8 cellular contexts compared by ENCODE assay signal in the genomic region with DNA sequence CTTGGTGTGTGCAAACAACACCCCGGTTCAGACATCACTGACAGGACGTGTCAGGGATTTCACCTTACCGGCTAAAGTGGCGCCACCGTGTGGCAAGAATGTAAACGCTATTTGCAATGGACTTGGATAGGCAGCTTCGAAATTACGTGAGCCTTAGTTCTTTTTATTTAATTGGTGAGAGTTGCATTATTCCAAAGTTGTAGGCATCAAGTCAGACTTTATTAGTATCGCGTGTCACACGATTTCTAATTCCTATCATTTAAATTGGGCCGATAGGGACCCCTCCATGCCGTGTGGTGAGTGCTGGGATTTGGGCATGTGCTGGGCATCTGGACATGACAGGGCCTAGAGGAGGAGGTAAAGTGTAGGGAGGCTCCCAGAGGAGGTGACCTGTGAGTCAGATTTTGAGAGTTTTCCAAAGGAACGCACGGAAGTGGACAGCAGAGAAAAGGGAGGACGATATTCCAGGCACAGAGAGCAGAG. TPM values are rescaled to one million over a fixed set of nuclear protein-coding genes. Genes with fewer than 3 reads are reported as not detected.
A peak's percentile ranks its signal among the peaks of the same experiment; 100 is the strongest.
DNase-seq lines count a peak whose midpoint lies in the region; ATAC-seq and TF ChIP-seq lines count a peak whose summit lies in the region.

No MANE protein-coding gene starts in this region.

- H3K27ac Mint-ChIP-seq in activated T-cell treated with anti-CD3 and anti-CD28 coated beads, Interleukin-2, amount 50 U/mL, for 72 hours = no peak overlapping the region
- no peak overlapping the region for H3K27ac Mint-ChIP-seq in neural progenitor cell

- TF ChIP-seq CTCF in Peyer's patch (IDR thresholded peaks at IDR 0.05) = peak; percentile 76 to 92 (median 88)
- TF ChIP-seq CTCF in fibroblast of the aortic adventitia (IDR thresholded peaks at IDR 0.05; ENCODE audit: insufficient read depth, low read length) = peak; percentile 75
- TF ChIP-seq CTCF in neural progenitor cell (IDR thresholded peaks at IDR 0.05) = peak; percentile 98

- peak; percentile 19 for DNase-seq in DMS 273 treated with DMSO at 0.1 percent for 48 hours (lab: John Stamatoyannopoulos, UW)
- peak in 66 of 76 experiments; percentile 4 to 79 (median 54) for DNase-seq in HUDEP-2 (lab: John Stamatoyannopoulos, UW; ENCODE audit: unreplicated experiment in 76 of 76)
- DNase-seq in Peyer's patch = peak; percentile 81 to 95 (median 87)
- peak; percentile 84 to 88 for DNase-seq in activated T-cell treated with anti-CD3 and anti-CD28 coated beads, Interleukin-2, amount 50 U/mL, for 72 hours
- DNase-seq in fibroblast of the aortic adventitia (ENCODE audit: low read depth) = peak; percentile 90
- DNase-seq in neural progenitor cell (ENCODE audit: low spot score) = peak; percentile 90
- peak; percentile 48 for DNase-seq in stromal cell of bone marrow (ENCODE audit: low read depth)

- H3K36me3 ChIP-seq in Peyer's patch (no peaks in the 10 kb centered on the region), neural progenitor cell (no peaks in the 10 kb centered on the region)

- no peaks in the 10 kb centered on the region for H3K9me3 Mint-ChIP-seq in activated T-cell treated with anti-CD3 and anti-CD28 coated beads, Interleukin-2, amount 50 U/mL, for 72 hours
- H3K9me3 Mint-ChIP-seq in neural progenitor cell = no peaks in the 10 kb centered on the region

- H3K27me3 ChIP-seq in Peyer's patch (no peaks in the 10 kb centered on the region), neural progenitor cell (no peaks in the 10 kb centered on the region)

- no peaks in the 10 kb centered on the region for H3F3A ChIP-seq in neural progenitor cell (ENCODE audit: low read depth)

- H3K27ac ChIP-seq in Peyer's patch (peak overlapping the region in 3 of 4 donors; percentile 61 to 85 (median 74)), neural progenitor cell (no peak overlapping the region)

- peak; percentile 80 to 81 for ATAC-seq in activated T-cell treated with anti-CD3 and anti-CD28 coated beads, Interleukin-2, amount 50 U/mL, for 72 hours (replicated peaks in 1 of 2)
- ATAC-seq in HG03039 (IDR thresholded peaks at IDR 0.05; ENCODE audit: unreplicated experiment) = no peak

- no peaks in the 10 kb centered on the region for H3K4me1 Mint-ChIP-seq in activated T-cell treated with anti-CD3 and anti-CD28 coated beads, Interleukin-2, amount 50 U/mL, for 72 hours (ENCODE audit: low read depth)
- peaks cover 3% of the 10 kb centered on the region for H3K4me1 Mint-ChIP-seq in neural progenitor cell

- H3K4me3 ChIP-seq in Peyer's patch = no peak overlapping the region
- H3K4me3 ChIP-seq in fibroblast of the aortic adventitia (ENCODE audit: low read depth, low read length) = no peak overlapping the region
- no peak overlapping the region for H3K4me3 ChIP-seq in neural progenitor cell

- H3K27me3 Mint-ChIP-seq in activated T-cell treated with anti-CD3 and anti-CD28 coated beads, Interleukin-2, amount 50 U/mL, for 72 hours (ENCODE audit: low read depth) = peaks cover 22% of the 10 kb centered on the region
- peaks cover 8% of the 10 kb centered on the region for H3K27me3 Mint-ChIP-seq in neural progenitor cell (ENCODE audit: insufficient read depth, low read depth)

- H2AFZ ChIP-seq in neural progenitor cell (replicated peaks) = no peak overlapping the region

- no peaks in the 10 kb centered on the region for H3K79me2 ChIP-seq in neural progenitor cell (ENCODE audit: low read depth)

- no peak for TF ChIP-seq POLR2A in Peyer's patch (IDR thresholded peaks at IDR 0.05)

- no peak overlapping the region for H3K4me2 ChIP-seq in neural progenitor cell

- H3K4me3 Mint-ChIP-seq in activated T-cell treated with anti-CD3 and anti-CD28 coated beads, Interleukin-2, amount 50 U/mL, for 72 hours = no peak overlapping the region
- no peak overlapping the region for H3K4me3 Mint-ChIP-seq in neural progenitor cell

- H3K9me3 ChIP-seq in Peyer's patch = no peaks in the 10 kb centered on the region
- H3K9me3 ChIP-seq in neural progenitor cell (ENCODE audit: low read depth) = no peaks in the 10 kb centered on the region

- no peaks in the 10 kb centered on the region for H4K20me1 ChIP-seq in neural progenitor cell (ENCODE audit: low read depth)

- no peaks in the 10 kb centered on the region for H3K36me3 Mint-ChIP-seq in activated T-cell treated with anti-CD3 and anti-CD28 coated beads, Interleukin-2, amount 50 U/mL, for 72 hours (ENCODE audit: insufficient read depth in 2 of 2)
- no peaks in the 10 kb centered on the region for H3K36me3 Mint-ChIP-seq in neural progenitor cell

- H3K9ac ChIP-seq in neural progenitor cell = no peak overlapping the region

- H3K4me1 ChIP-seq in Peyer's patch (peaks cover 0 to 28% (median 0%) of the 10 kb centered on the region in 4 donors), neural progenitor cell (peaks cover 4% of the 10 kb centered on the region)

RNA-seq across cellular contexts. Expression of gene CPT2, which starts 14.5 kb away (rescaled TPM):
- 100 to 1,000 TPM in 1 of 4 donors, 10 to 100 TPM in 3; 23.1 to 134 (median 55.0) TPM for total RNA-seq in Peyer's patch
- 10 to 100 TPM; 21.9 to 25.3 TPM for total RNA-seq in activated T-cell treated with anti-CD3 and anti-CD28 coated beads, Interleukin-2, amount 50 U/mL, for 72 hours
- 7.5 and 14.7 TPM in 2 replicates for total RNA-seq in fibroblast of the aortic adventitia (ENCODE audit: low replicate concordance)
- 19.0 and 29.2 TPM in 2 replicates for total RNA-seq in neural progenitor cell (ENCODE audit: low replicate concordance)

RNA-seq across cellular contexts. Expression of gene CZIB, which starts 38.3 kb away (rescaled TPM):
- total RNA-seq in Peyer's patch = 10 to 100 TPM; 12.1 to 45.3 (median 25.3) TPM
- total RNA-seq in activated T-cell treated with anti-CD3 and anti-CD28 coated beads, Interleukin-2, amount 50 U/mL, for 72 hours = 10 to 100 TPM; 43.1 to 43.4 TPM
- total RNA-seq in fibroblast of the aortic adventitia (ENCODE audit: low replicate concordance) = 49.9 and 66.6 TPM in 2 replicates
- 74.0 and 115 TPM in 2 replicates for total RNA-seq in neural progenitor cell (ENCODE audit: low replicate concordance)

RNA-seq across cellular contexts. Expression of gene SLC1A7, which starts 39.7 kb away (rescaled TPM):
- total RNA-seq in Peyer's patch (10 to 100 TPM in 1 of 4 donors, 1 to 10 TPM in 2, not detected in 1; 4.7 to 12.8 (median 9.4) TPM), fibroblast of the aortic adventitia (ENCODE audit: low replicate concordance) (0.41 and 3.8 TPM in 2 replicates), neural progenitor cell (ENCODE audit: low replicate concordance) (not detected in 2 replicates)
- not detected for total RNA-seq in activated T-cell treated with anti-CD3 and anti-CD28 coated beads, Interleukin-2, amount 50 U/mL, for 72 hours

RNA-seq across cellular contexts. Expression of gene MAGOH, which starts 56.2 kb away (rescaled TPM):
- total RNA-seq in Peyer's patch = 10 to 100 TPM; 16.2 to 50.3 (median 20.2) TPM
- total RNA-seq in activated T-cell treated with anti-CD3 and anti-CD28 coated beads, Interleukin-2, amount 50 U/mL, for 72 hours = 10 to 100 TPM; 65.2 TPM
- 3.8 and 24.2 TPM in 2 replicates for total RNA-seq in fibroblast of the aortic adventitia (ENCODE audit: low replicate concordance)
- 61.4 and 109 TPM in 2 replicates for total RNA-seq in neural progenitor cell (ENCODE audit: low replicate concordance)

Comparison
In these comparisons a context has a peak if more than half of its experiments do, and no peak if none do; other contexts are left out.
1. DNase-seq: peak in every context shown above with its lines; median percentile 90 in fibroblast of the aortic adventitia; 90 in neural progenitor cell; 87 in Peyer's patch; 86 in activated T-cell treated with anti-CD3 and anti-CD28 coated beads, Interleukin-2, amount 50 U/mL, for 72 hours; 54 in HUDEP-2; 48 in stromal cell of bone marrow; 19 in DMS 273 treated with DMSO at 0.1 percent for 48 hours.